Comparison of ENCODE assay signal across 1 cellular context in genomic region chr20:25574411-25574810, GRCh38.
TF ChIP-seq lines count a peak whose summit lies in the region.

No MANE protein-coding gene starts in this region.

TF ChIP-seq in A549, 52 proteins besides CTCF, POLR2A, EP300 and RAD21:
- TF ChIP-seq, protein P1, sequence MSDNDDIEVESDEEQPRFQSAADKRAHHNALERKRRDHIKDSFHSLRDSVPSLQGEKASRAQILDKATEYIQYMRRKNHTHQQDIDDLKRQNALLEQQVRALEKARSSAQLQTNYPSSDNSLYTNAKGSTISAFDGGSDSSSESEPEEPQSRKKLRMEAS (IDR thresholded peaks at IDR 0.05) = no peak
- TF ChIP-seq SMC3 (IDR thresholded peaks at IDR 0.05) (peak; percentile 32; the same call in 1 of the 3 replicates), EHMT2 (IDR thresholded peaks at IDR 0.05; ENCODE audit: low read depth) (no peak), FOSB (CRISPR knock-in tag; IDR thresholded peaks at IDR 0.05) (no peak), KDM5A (IDR thresholded peaks at IDR 0.05) (no peak)
